In genomic region chr16:67934306-67935095, GRCh38 we compare ENCODE assay signal across 9 cellular contexts. TPM values are rescaled to one million over a fixed set of nuclear protein-coding genes. Genes with fewer than 3 reads are reported as not detected.
DNase-seq lines count a peak whose midpoint lies in the region; ATAC-seq and TF ChIP-seq lines count a peak whose summit lies in the region.
"Had no signal": no experiment of that assay in that cellular context is flagged by ENCODE, and none has a peak within 500 bp of the region (broad histone marks: within the 10 kb centered on the region; RNA-seq: fewer than 3 reads in every experiment).

No MANE protein-coding gene starts in this region.

- no peak for TF ChIP-seq CTCF in transverse colon (IDR thresholded peaks at IDR 0.05)

- H3K4me1 Mint-ChIP-seq in activated naive CD4-positive, alpha-beta T cell treated with anti-CD3 and anti-CD28 coated beads, Interleukin-2, amount 50 U/mL, for 24 hours = peaks cover 34% of the 10 kb centered on the region
- peaks cover 31% of the 10 kb centered on the region for H3K4me1 Mint-ChIP-seq in activated naive CD8-positive, alpha-beta T cell treated with anti-CD3 and anti-CD28 coated beads, Interleukin-2, amount 50 U/mL, for 24 hours

- peak overlapping the region in 1 of 4 donors; percentile 74 for H3K4me3 ChIP-seq in transverse colon

- H3K4me3 Mint-ChIP-seq in activated naive CD4-positive, alpha-beta T cell treated with anti-CD3 and anti-CD28 coated beads, Interleukin-2, amount 50 U/mL, for 24 hours = peak overlapping the region; percentile 100
- peak overlapping the region; percentile 100 for H3K4me3 Mint-ChIP-seq in activated naive CD8-positive, alpha-beta T cell treated with anti-CD3 and anti-CD28 coated beads, Interleukin-2, amount 50 U/mL, for 24 hours

- no peak for TF ChIP-seq POLR2A in transverse colon (IDR thresholded peaks at IDR 0.05)

- in situ Hi-C loops in transverse colon (cut with MboI; ENCODE audit: low pct_ligation_motif_present in 1 of 4, low pct_unique_long_range_greater_than_20kb in 1 of 4, low sequenced_read_pairs in 3 of 4) = no loop called here

- 69% methylated on average over 13 of the region's 13 CpGs; no CpG with 5 or more reads in 1 of the 2 donors for WGBS in transverse colon (ENCODE audit: low coverage in 1 of 2), 2 donors

- no peaks in the 10 kb centered on the region for H3K27me3 ChIP-seq in transverse colon

- no peaks in the 10 kb centered on the region for H3K36me3 ChIP-seq in transverse colon

- H3K9me3 Mint-ChIP-seq in activated naive CD4-positive, alpha-beta T cell treated with anti-CD3 and anti-CD28 coated beads, Interleukin-2, amount 50 U/mL, for 24 hours = no peaks in the 10 kb centered on the region
- no peaks in the 10 kb centered on the region for H3K9me3 Mint-ChIP-seq in activated naive CD8-positive, alpha-beta T cell treated with anti-CD3 and anti-CD28 coated beads, Interleukin-2, amount 50 U/mL, for 24 hours

- H3K27ac ChIP-seq in transverse colon = peak overlapping the region in 3 of 4 donors; percentile 90 to 97 (median 96)

- no peaks in the 10 kb centered on the region for H3K27me3 Mint-ChIP-seq in activated naive CD4-positive, alpha-beta T cell treated with anti-CD3 and anti-CD28 coated beads, Interleukin-2, amount 50 U/mL, for 24 hours
- no peaks in the 10 kb centered on the region for H3K27me3 Mint-ChIP-seq in activated naive CD8-positive, alpha-beta T cell treated with anti-CD3 and anti-CD28 coated beads, Interleukin-2, amount 50 U/mL, for 24 hours

- H3K27ac Mint-ChIP-seq in activated naive CD4-positive, alpha-beta T cell treated with anti-CD3 and anti-CD28 coated beads, Interleukin-2, amount 50 U/mL, for 24 hours = peak overlapping the region; percentile 99
- H3K27ac Mint-ChIP-seq in activated naive CD8-positive, alpha-beta T cell treated with anti-CD3 and anti-CD28 coated beads, Interleukin-2, amount 50 U/mL, for 24 hours = peak overlapping the region; percentile 100

- peaks cover 7% of the 10 kb centered on the region for H3K36me3 Mint-ChIP-seq in activated naive CD4-positive, alpha-beta T cell treated with anti-CD3 and anti-CD28 coated beads, Interleukin-2, amount 50 U/mL, for 24 hours
- H3K36me3 Mint-ChIP-seq in activated naive CD8-positive, alpha-beta T cell treated with anti-CD3 and anti-CD28 coated beads, Interleukin-2, amount 50 U/mL, for 24 hours (ENCODE audit: low read depth) = peaks cover 41% of the 10 kb centered on the region

- no peak for DNase-seq in activated naive CD4-positive, alpha-beta T cell (lab: John Stamatoyannopoulos, UW)
- DNase-seq in activated naive CD8-positive, alpha-beta T cell treated with anti-CD3 and anti-CD28 coated beads, Interleukin-2, amount 50 U/mL, for 24 hours = no peak
- DNase-seq in left kidney (ENCODE audit: low read depth, low spot score) (peak; percentile 17), transverse colon (no peak), occipital lobe (lab: John Stamatoyannopoulos, UW) (no peak), NCI-H128 (lab: John Stamatoyannopoulos, UW; ENCODE audit: unreplicated experiment) (no peak)
- DNase-seq in activated CD4-positive, CD25-positive, alpha-beta regulatory T cell (lab: John Stamatoyannopoulos, UW) = no peak
- DNase-seq: effector CD8-positive, alpha-beta T cell had no signal

- no peak for TF ChIP-seq EP300 in transverse colon (IDR thresholded peaks at IDR 0.05; ENCODE audit: low read depth)

- intact Hi-C loops in transverse colon (cut with DNase I; ENCODE audit: low total_unique reads) = no loop called here

- H3K9me3 ChIP-seq in transverse colon = no peaks in the 10 kb centered on the region

- ATAC-seq in activated naive CD8-positive, alpha-beta T cell treated with anti-CD3 and anti-CD28 coated beads, Interleukin-2, amount 50 U/mL, for 24 hours = no peak

- H3K4me1 ChIP-seq in transverse colon = peaks cover 16 to 20% (median 19%) of the 10 kb centered on the region in 4 donors

RNA-seq across cellular contexts. Expression of gene PSMB10, which starts 2.1 kb away (rescaled TPM):
- total RNA-seq in transverse colon (100 to 1,000 TPM in 1 of 4 donors, 10 to 100 TPM in 3; 65.6 to 100 (median 68.6) TPM), occipital lobe (13.3 TPM)

RNA-seq across cellular contexts. Expression of gene CTRL, which starts 2.8 kb away (rescaled TPM):
- total RNA-seq in transverse colon (1 to 10 TPM in 3 of 4 donors, not detected in 1; 1.6 to 2.1 (median 1.6) TPM), occipital lobe (1.4 TPM)

RNA-seq across cellular contexts. Expression of gene LCAT, which starts 9.4 kb away (rescaled TPM):
- total RNA-seq in transverse colon (10 to 100 TPM in 1 of 4 donors, 1 to 10 TPM in 3; 2.2 to 30.7 (median 4.2) TPM), occipital lobe (0.47 TPM)

RNA-seq across cellular contexts. Expression of gene SLC12A4, which starts 33.9 kb away (rescaled TPM):
- total RNA-seq in transverse colon (10 to 100 TPM; 18.1 to 46.4 (median 25.4) TPM), occipital lobe (8.0 TPM)

RNA-seq across cellular contexts. Expression of gene PSKH1, which starts 41.4 kb away (rescaled TPM):
- 100 to 1,000 TPM in 1 of 4 donors, 10 to 100 TPM in 3; 24.1 to 132 (median 56.2) TPM for total RNA-seq in transverse colon
- 5.1 TPM for total RNA-seq in occipital lobe
